ENCODE assay signal across 13 cellular contexts in the genomic region with DNA sequence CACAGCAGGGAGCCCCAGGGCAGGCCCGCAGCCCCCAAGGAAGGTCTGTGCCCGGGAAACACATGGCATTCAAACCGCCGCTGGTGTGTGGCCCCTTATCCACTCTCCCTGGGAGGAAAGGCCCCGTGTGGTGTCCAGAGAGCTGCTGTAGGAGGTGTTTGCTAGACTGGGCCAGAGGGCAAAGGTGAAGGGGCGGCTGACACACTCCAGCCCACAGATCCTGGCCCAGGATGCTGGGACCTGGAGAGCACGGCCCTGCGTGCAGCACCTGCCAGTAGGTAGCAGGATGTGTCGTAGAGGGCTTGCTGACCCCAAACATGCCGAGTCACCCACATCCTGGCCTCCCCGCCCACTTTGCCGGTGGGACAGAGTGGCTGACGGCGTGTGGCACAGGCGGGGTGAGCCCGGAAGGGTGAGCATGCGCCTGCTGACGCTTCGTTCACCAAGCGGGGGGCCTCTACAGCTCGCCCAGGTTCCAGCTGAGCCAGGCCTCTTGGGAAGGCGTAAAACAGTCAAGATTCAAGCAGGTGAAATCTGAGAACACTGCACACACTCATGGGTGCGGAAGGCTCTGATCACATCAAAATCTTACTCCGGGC. TPM values are rescaled to one million over a fixed set of nuclear protein-coding genes. Genes with fewer than 3 reads are reported as not detected.
DNase-seq lines count a peak whose midpoint lies in the region; ATAC-seq and TF ChIP-seq lines count a peak whose summit lies in the region.
"Had no signal": no experiment of that assay in that cellular context is flagged by ENCODE, and none has a peak within 500 bp of the region (broad histone marks: within the 10 kb centered on the region; RNA-seq: fewer than 3 reads in every experiment).

No MANE protein-coding gene starts in this region.

- H3K27ac Mint-ChIP-seq in stimulated activated effector memory CD8-positive, alpha-beta T cell treated with anti-CD3 and anti-CD28 coated beads, Interleukin-12 subunit alpha, Interleukin-12 subunit beta, amount 100 ng/mL, for 72 hours: no peak overlapping the region
- H3K27ac Mint-ChIP-seq: naive B cell had no signal

- H3K9me3 ChIP-seq in ascending aorta (no peaks in the 10 kb centered on the region), spleen (no peaks in the 10 kb centered on the region)

- H3K4me3 Mint-ChIP-seq in stimulated activated effector memory CD8-positive, alpha-beta T cell treated with anti-CD3 and anti-CD28 coated beads, Interleukin-12 subunit alpha, Interleukin-12 subunit beta, amount 100 ng/mL, for 72 hours: no peak overlapping the region
- H3K4me3 Mint-ChIP-seq: naive B cell had no signal

- DNase-seq in HL-60 (ENCODE audit: low read depth in 1 of 2, low spot score in 1 of 2): peak; percentile 82
- DNase-seq in ascending aorta (ENCODE audit: low spot score in 2 of 2): no peak
- peak; percentile 79 for DNase-seq in spleen
- no peak for DNase-seq in activated T-cell treated with anti-CD3 and anti-CD28 coated beads, Interleukin-2, amount 50 U/mL, for 1 hour
- DNase-seq in stimulated activated effector memory CD8-positive, alpha-beta T cell treated with anti-CD3 and anti-CD28 coated beads, Interleukin-12 subunit alpha, Interleukin-12 subunit beta, amount 100 ng/mL, for 72 hours (ENCODE audit: low spot score in 2 of 2): no peak
- DNase-seq in HPDE6-E6E7 (ENCODE audit: extremely low spot score): no peak
- DNase-seq: activated naive CD4-positive, alpha-beta T cell; DMS 273 treated with DMSO at 0.1 percent for 48 hours; naive B cell; NCI-H526 treated with DMSO at 0.1 percent for 48 hours had no signal

- H3K9me3 Mint-ChIP-seq in stimulated activated effector memory CD8-positive, alpha-beta T cell treated with anti-CD3 and anti-CD28 coated beads, Interleukin-12 subunit alpha, Interleukin-12 subunit beta, amount 100 ng/mL, for 72 hours: no peaks in the 10 kb centered on the region

- WGBS in spleen, 5 donors: 50 to 85% (median 66%) methylated on average over 10 to 24 of the region's 24 CpGs

- TF ChIP-seq POLR2A in spleen (IDR thresholded peaks at IDR 0.05): no peak

- H3K27ac ChIP-seq in HL-60 (replicated peaks) (peak overlapping the region; percentile 94), ascending aorta (peak overlapping the region; percentile 88 to 91), layer of hippocampus (ENCODE audit: low read depth, low read length) (peak overlapping the region; percentile 31), spleen (peak overlapping the region in 6 of 8 donors; percentile 58 to 80 (median 70))

- peak overlapping the region; percentile 2; the same call in 1 of the 2 replicates for H3K4me3 ChIP-seq in HL-60 (replicated peaks; ENCODE audit: insufficient read depth, low read length)
- peak overlapping the region in 1 of 2 donors; percentile 47 for H3K4me3 ChIP-seq in ascending aorta
- peak overlapping the region in 1 of 8 donors; percentile 17 for H3K4me3 ChIP-seq in spleen

- TF ChIP-seq CTCF in HL-60 (IDR thresholded peaks at IDR 0.05; ENCODE audit: insufficient read depth, low read length) (no peak), ascending aorta (IDR thresholded peaks at IDR 0.05) (no peak), spleen (IDR thresholded peaks at IDR 0.05 in 8 of 11, conservative IDR thresholded peaks at IDR 0.05 in 3 of 11) (no peak)

- H3K4me1 ChIP-seq in ascending aorta (peaks cover 35 to 67% of the 10 kb centered on the region in 2 donors), spleen (peaks cover 4 to 99% (median 46%) of the 10 kb centered on the region in 6 donors)

- H3K27me3 ChIP-seq in HL-60 (ENCODE audit: insufficient read depth, poor library complexity, severe bottlenecking) (no peaks in the 10 kb centered on the region), ascending aorta (no peaks in the 10 kb centered on the region), layer of hippocampus (ENCODE audit: control insufficient read depth, insufficient read depth, low read length) (no peaks in the 10 kb centered on the region), spleen (replicated peaks in 1 of 7) (no peaks in the 10 kb centered on the region)

- ATAC-seq in GM19455 (IDR thresholded peaks at IDR 0.05; ENCODE audit: unreplicated experiment): no peak
- ATAC-seq in stimulated activated effector memory CD8-positive, alpha-beta T cell treated with anti-CD3 and anti-CD28 coated beads, Interleukin-12 subunit alpha, Interleukin-12 subunit beta, amount 100 ng/mL, for 72 hours: no peak
- ATAC-seq: esophagus mucosa had no signal

- H3K36me3 ChIP-seq in ascending aorta: no peaks in the 10 kb centered on the region
- peaks cover 0 to 22% (median 0%) of the 10 kb centered on the region in 6 donors for H3K36me3 ChIP-seq in spleen

- intact Hi-C loops in ascending aorta (cut with DNase I) (no loop called here), spleen (cut with DNase I; ENCODE audit: low total_unique reads) (no loop called here)

- peaks cover 62% of the 10 kb centered on the region for H3K4me1 Mint-ChIP-seq in stimulated activated effector memory CD8-positive, alpha-beta T cell treated with anti-CD3 and anti-CD28 coated beads, Interleukin-12 subunit alpha, Interleukin-12 subunit beta, amount 100 ng/mL, for 72 hours

- H3K36me3 Mint-ChIP-seq in stimulated activated effector memory CD8-positive, alpha-beta T cell treated with anti-CD3 and anti-CD28 coated beads, Interleukin-12 subunit alpha, Interleukin-12 subunit beta, amount 100 ng/mL, for 72 hours: no peaks in the 10 kb centered on the region
- H3K36me3 Mint-ChIP-seq: naive B cell had no signal

RNA-seq across cellular contexts. Expression of a gene that starts 11.0 kb away (rescaled TPM):
- total RNA-seq in ascending aorta: 92.0 TPM
- 10 to 100 TPM; 37.2 to 91.2 (median 73.3) TPM for total RNA-seq in spleen
- 10 to 100 TPM in 2 of 3 donors, 1 to 10 TPM in 1; 5.1 to 21.6 (median 10.7) TPM for polyA plus RNA-seq in spleen

Comparison
In these comparisons a context has a peak if more than half of its experiments do, and no peak if none do; other contexts are left out.
1. DNase-seq: peak in HL-60 (2 of 2) and spleen (single experiment); none in ascending aorta (0 of 2), activated T-cell treated with anti-CD3 and anti-CD28 coated beads, Interleukin-2, amount 50 U/mL, for 1 hour (single experiment), stimulated activated effector memory CD8-positive, alpha-beta T cell treated with anti-CD3 and anti-CD28 coated beads, Interleukin-12 subunit alpha, Interleukin-12 subunit beta, amount 100 ng/mL, for 72 hours (0 of 2) and HPDE6-E6E7 (single experiment).
2. H3K27ac ChIP-seq: peak in every context shown above with its lines; median percentile 94 in HL-60; 90 in ascending aorta; 70 in spleen; 31 in layer of hippocampus.